Comparison of ENCODE assay signal across 13 cellular contexts in genomic region chr17:74519951-74520553, GRCh38. TPM values are rescaled to one million over a fixed set of nuclear protein-coding genes. Genes with fewer than 3 reads are reported as not detected.
DNase-seq lines count a peak whose midpoint lies in the region; ATAC-seq and TF ChIP-seq lines count a peak whose summit lies in the region.
"Had no signal": no experiment of that assay in that cellular context is flagged by ENCODE, and none has a peak within 500 bp of the region (broad histone marks: within the 10 kb centered on the region; RNA-seq: fewer than 3 reads in every experiment).

No MANE protein-coding gene starts in this region.

- H3K27me3 ChIP-seq in Peyer's patch, result no peaks in the 10 kb centered on the region
- H3K27me3 ChIP-seq in mesenchymal stem cell (ENCODE audit: control insufficient read depth in 1 of 2, insufficient read depth in 1 of 2, low read length in 2 of 2), result peaks cover 0 to 7% of the 10 kb centered on the region in 2 experiments

- no peak overlapping the region for H2BK12ac ChIP-seq in mesenchymal stem cell (ENCODE audit: low read length in 2 of 2)

- H3K4me3 ChIP-seq in Peyer's patch, result no peak overlapping the region
- no peak overlapping the region for H3K4me3 ChIP-seq in mesenchymal stem cell (ENCODE audit: insufficient read depth in 1 of 2, low read depth in 1 of 2, low read length in 2 of 2)

- no peak for TF ChIP-seq CTCF in Peyer's patch (IDR thresholded peaks at IDR 0.05)

- H2BK120ac ChIP-seq in mesenchymal stem cell (ENCODE audit: low read depth, low read length), result no peak overlapping the region

- H3K14ac ChIP-seq in mesenchymal stem cell (ENCODE audit: low read length in 2 of 2), result no peak overlapping the region

- H4K91ac ChIP-seq in mesenchymal stem cell (ENCODE audit: low read length), result no peak overlapping the region

- peak; percentile 77 for ATAC-seq in left ventricle myocardium superior
- peak; percentile 77 for ATAC-seq in stimulated activated naive CD8-positive, alpha-beta T cell treated with anti-CD3 and anti-CD28 coated beads, Interleukin-15, amount 100 ng/mL, for 72 hours
- ATAC-seq: esophagus mucosa had no signal

- DNase-seq in activated CD4-positive, alpha-beta memory T cell treated with anti-CD3 and anti-CD28 coated beads for 36 hours, result peak; percentile 58
- no peak for DNase-seq in activated CD4-positive, alpha-beta memory T cell treated with anti-CD3 and anti-CD28 coated beads, Interleukin-2, amount 10 ng/mL, durations not matched to agents 7 days and 5 days
- peak in 2 of 3 donors; percentile 67 to 69 for DNase-seq in Peyer's patch
- no peak for DNase-seq in left ventricle myocardium superior
- DNase-seq in stimulated activated naive CD8-positive, alpha-beta T cell treated with anti-CD3 and anti-CD28 coated beads, Interleukin-15, amount 100 ng/mL, for 72 hours, result peak in 1 of 2 donors; percentile 49
- no peak for DNase-seq in hypothalamus (lab: John Stamatoyannopoulos, UW)
- DNase-seq in mesenchymal stem cell, result no peak
- DNase-seq in cortex of kidney (lab: John Stamatoyannopoulos, UW), result no peak
- DNase-seq: MM.1S, WERI-Rb-1 had no signal

- H3K23ac ChIP-seq in mesenchymal stem cell (ENCODE audit: low read length in 2 of 2), result no peak overlapping the region

- intact Hi-C loops in activated CD4-positive, alpha-beta memory T cell treated with anti-CD3 and anti-CD28 coated beads for 36 hours (cut with micrococcal nuclease), result no loop called here
- intact Hi-C loops in left ventricle myocardium superior (cut with micrococcal nuclease), result no loop called here

- H3K9me3 ChIP-seq in Peyer's patch, result no peaks in the 10 kb centered on the region
- H3K9me3 ChIP-seq in mesenchymal stem cell (ENCODE audit: control insufficient read depth, low read length), result peaks cover 14% of the 10 kb centered on the region

- POLR2A ChIA-PET in activated CD4-positive, alpha-beta memory T cell treated with anti-CD3 and anti-CD28 coated beads for 36 hours (lab: Charles Lee), result no interaction called here
- POLR2A ChIA-PET in activated CD4-positive, alpha-beta memory T cell treated with anti-CD3 and anti-CD28 coated beads, Interleukin-2, amount 10 ng/mL, durations not matched to agents 7 days and 5 days (lab: Charles Lee), result no interaction called here

- CTCF ChIA-PET in activated CD4-positive, alpha-beta memory T cell treated with anti-CD3 and anti-CD28 coated beads for 36 hours (lab: Charles Lee), result interaction anchor here (0.8 to 0.9 kb wide), 2 partner anchors 17 to 152 kb away, joined by 3 to 5 read pairs; no protein-coding TSS in a partner anchor
- CTCF ChIA-PET in activated CD4-positive, alpha-beta memory T cell treated with anti-CD3 and anti-CD28 coated beads, Interleukin-2, amount 10 ng/mL, durations not matched to agents 7 days and 5 days (lab: Charles Lee), result interaction anchor here (1.1 kb wide), 1 partner anchor 214 kb away, joined by 4 read pairs; no protein-coding TSS in a partner anchor

- no peak overlapping the region for H3K9ac ChIP-seq in mesenchymal stem cell (ENCODE audit: low read length)

- peaks cover 13% of the 10 kb centered on the region for H3K9me3 Mint-ChIP-seq in activated CD4-positive, alpha-beta memory T cell treated with anti-CD3 and anti-CD28 coated beads for 36 hours
- H3K9me3 Mint-ChIP-seq in activated CD4-positive, alpha-beta memory T cell treated with anti-CD3 and anti-CD28 coated beads, Interleukin-2, amount 10 ng/mL, durations not matched to agents 7 days and 5 days, result peaks cover 4% of the 10 kb centered on the region
- peaks cover 16 to 32% of the 10 kb centered on the region in 2 donors for H3K9me3 Mint-ChIP-seq in stimulated activated naive CD8-positive, alpha-beta T cell treated with anti-CD3 and anti-CD28 coated beads, Interleukin-15, amount 100 ng/mL, for 72 hours

- H3K4me1 ChIP-seq in Peyer's patch (no peaks in the 10 kb centered on the region), mesenchymal stem cell (ENCODE audit: control insufficient read depth, insufficient read depth, low read depth, low read length) (no peaks in the 10 kb centered on the region)

- H2BK15ac ChIP-seq in mesenchymal stem cell (ENCODE audit: low read depth, poor library complexity, severe bottlenecking), result no peak overlapping the region

- no peak overlapping the region for H2BK5ac ChIP-seq in mesenchymal stem cell (ENCODE audit: low read depth, low read length, poor library complexity, severe bottlenecking)

- H3K27ac Mint-ChIP-seq in activated CD4-positive, alpha-beta memory T cell treated with anti-CD3 and anti-CD28 coated beads for 36 hours, result peak overlapping the region; percentile 65
- H3K27ac Mint-ChIP-seq in activated CD4-positive, alpha-beta memory T cell treated with anti-CD3 and anti-CD28 coated beads, Interleukin-2, amount 10 ng/mL, durations not matched to agents 7 days and 5 days, result no peak overlapping the region
- H3K27ac Mint-ChIP-seq in stimulated activated naive CD8-positive, alpha-beta T cell treated with anti-CD3 and anti-CD28 coated beads, Interleukin-15, amount 100 ng/mL, for 72 hours, result no peak overlapping the region

- no peak overlapping the region for H3K4ac ChIP-seq in mesenchymal stem cell (ENCODE audit: low read depth in 1 of 2, low read length in 2 of 2)

- no peak overlapping the region for H2AFZ ChIP-seq in mesenchymal stem cell (ENCODE audit: low read depth, low read length)

- no peak overlapping the region for H3K4me2 ChIP-seq in mesenchymal stem cell (ENCODE audit: low read length, poor library complexity, severe bottlenecking)

- no peak overlapping the region for H2AK5ac ChIP-seq in mesenchymal stem cell (ENCODE audit: low read length, severe bottlenecking)

- H3K4me3 Mint-ChIP-seq in activated CD4-positive, alpha-beta memory T cell treated with anti-CD3 and anti-CD28 coated beads for 36 hours, result no peak overlapping the region
- no peak overlapping the region for H3K4me3 Mint-ChIP-seq in activated CD4-positive, alpha-beta memory T cell treated with anti-CD3 and anti-CD28 coated beads, Interleukin-2, amount 10 ng/mL, durations not matched to agents 7 days and 5 days
- no peak overlapping the region for H3K4me3 Mint-ChIP-seq in stimulated activated naive CD8-positive, alpha-beta T cell treated with anti-CD3 and anti-CD28 coated beads, Interleukin-15, amount 100 ng/mL, for 72 hours

- H3K79me1 ChIP-seq in mesenchymal stem cell (replicated peaks; ENCODE audit: low read length, poor library complexity, severe bottlenecking), result no peaks in the 10 kb centered on the region

- no peak overlapping the region for H4K8ac ChIP-seq in mesenchymal stem cell (ENCODE audit: low read length)

- H3K36me3 ChIP-seq in Peyer's patch, result no peaks in the 10 kb centered on the region
- H3K36me3 ChIP-seq in mesenchymal stem cell (ENCODE audit: control insufficient read depth in 1 of 2, insufficient read depth in 2 of 2, low read depth in 1 of 2, low read length in 2 of 2), result no peaks in the 10 kb centered on the region
- H3K36me3 ChIP-seq: WERI-Rb-1 had no signal

- peaks cover 14% of the 10 kb centered on the region for H3K4me1 Mint-ChIP-seq in activated CD4-positive, alpha-beta memory T cell treated with anti-CD3 and anti-CD28 coated beads for 36 hours (ENCODE audit: low read depth)
- peaks cover 12% of the 10 kb centered on the region for H3K4me1 Mint-ChIP-seq in activated CD4-positive, alpha-beta memory T cell treated with anti-CD3 and anti-CD28 coated beads, Interleukin-2, amount 10 ng/mL, durations not matched to agents 7 days and 5 days
- peaks cover 29% of the 10 kb centered on the region for H3K4me1 Mint-ChIP-seq in stimulated activated naive CD8-positive, alpha-beta T cell treated with anti-CD3 and anti-CD28 coated beads, Interleukin-15, amount 100 ng/mL, for 72 hours

- no peak for TF ChIP-seq POLR2A in Peyer's patch (IDR thresholded peaks at IDR 0.05)

- peak overlapping the region in 3 of 4 donors; percentile 39 to 68 (median 58) for H3K27ac ChIP-seq in Peyer's patch
- no peak overlapping the region for H3K27ac ChIP-seq in mesenchymal stem cell (ENCODE audit: low read length, poor library complexity, severe bottlenecking)
- H3K27ac ChIP-seq: WERI-Rb-1 had no signal

- H3K18ac ChIP-seq in mesenchymal stem cell (ENCODE audit: low read depth in 1 of 2, low read length in 2 of 2), result no peak overlapping the region

- WGBS in mesenchymal stem cell, result 93% methylated on average over 4 of the region's 4 CpGs

- peaks cover 36% of the 10 kb centered on the region for H3K27me3 Mint-ChIP-seq in activated CD4-positive, alpha-beta memory T cell treated with anti-CD3 and anti-CD28 coated beads for 36 hours
- peaks cover 16% of the 10 kb centered on the region for H3K27me3 Mint-ChIP-seq in activated CD4-positive, alpha-beta memory T cell treated with anti-CD3 and anti-CD28 coated beads, Interleukin-2, amount 10 ng/mL, durations not matched to agents 7 days and 5 days
- peaks cover 42% of the 10 kb centered on the region for H3K27me3 Mint-ChIP-seq in stimulated activated naive CD8-positive, alpha-beta T cell treated with anti-CD3 and anti-CD28 coated beads, Interleukin-15, amount 100 ng/mL, for 72 hours

- no peaks in the 10 kb centered on the region for H3K36me3 Mint-ChIP-seq in activated CD4-positive, alpha-beta memory T cell treated with anti-CD3 and anti-CD28 coated beads for 36 hours
- H3K36me3 Mint-ChIP-seq in activated CD4-positive, alpha-beta memory T cell treated with anti-CD3 and anti-CD28 coated beads, Interleukin-2, amount 10 ng/mL, durations not matched to agents 7 days and 5 days (ENCODE audit: low read depth), result no peaks in the 10 kb centered on the region

RNA-seq across cellular contexts. Expression of gene CD300LB, which starts 11.2 kb away (rescaled TPM):
- not detected for total RNA-seq in activated CD4-positive, alpha-beta memory T cell treated with anti-CD3 and anti-CD28 coated beads for 36 hours
- not detected for total RNA-seq in activated CD4-positive, alpha-beta memory T cell treated with anti-CD3 and anti-CD28 coated beads, Interleukin-2, amount 10 ng/mL, durations not matched to agents 7 days and 5 days
- not detected for total RNA-seq in Peyer's patch
- total RNA-seq in left ventricle myocardium superior, result 0.25 TPM
- polyA plus RNA-seq in mesenchymal stem cell (2013, experiment 1 of 2), result not detected
- not detected for polyA plus RNA-seq in mesenchymal stem cell (2013, experiment 2 of 2)
- total RNA-seq: esophagus mucosa had no signal

RNA-seq across cellular contexts. Expression of gene CD300C, which starts 25.9 kb away (rescaled TPM):
- under 1 TPM in 1 of 2 experiments, not detected in 1; 0.14 TPM for total RNA-seq in activated CD4-positive, alpha-beta memory T cell treated with anti-CD3 and anti-CD28 coated beads for 36 hours
- total RNA-seq in activated CD4-positive, alpha-beta memory T cell treated with anti-CD3 and anti-CD28 coated beads, Interleukin-2, amount 10 ng/mL, durations not matched to agents 7 days and 5 days, result 1 to 10 TPM; 3.9 to 4.1 TPM
- total RNA-seq in Peyer's patch (not detected), left ventricle myocardium superior (0.82 TPM)
- not detected for polyA plus RNA-seq in mesenchymal stem cell (2013, experiment 1 of 2)
- not detected for polyA plus RNA-seq in mesenchymal stem cell (2013, experiment 2 of 2)

RNA-seq across cellular contexts. Expression of gene CD300H, which starts 47.3 kb away (rescaled TPM):
- total RNA-seq in activated CD4-positive, alpha-beta memory T cell treated with anti-CD3 and anti-CD28 coated beads for 36 hours, result not detected
- total RNA-seq in activated CD4-positive, alpha-beta memory T cell treated with anti-CD3 and anti-CD28 coated beads, Interleukin-2, amount 10 ng/mL, durations not matched to agents 7 days and 5 days, result not detected
- total RNA-seq in Peyer's patch (not detected), left ventricle myocardium superior (not detected)
- not detected for polyA plus RNA-seq in mesenchymal stem cell (2013, experiment 1 of 2)
- polyA plus RNA-seq in mesenchymal stem cell (2013, experiment 2 of 2), result not detected
- total RNA-seq: aorta, esophagus mucosa, left colon had no signal
- polyA plus RNA-seq: aorta had no signal

RNA-seq across cellular contexts. Expression of gene CD300A, which starts 53.6 kb away (rescaled TPM):
- 10 to 100 TPM; 11.3 to 12.3 TPM for total RNA-seq in activated CD4-positive, alpha-beta memory T cell treated with anti-CD3 and anti-CD28 coated beads for 36 hours
- 10 to 100 TPM; 69.5 to 74.2 TPM for total RNA-seq in activated CD4-positive, alpha-beta memory T cell treated with anti-CD3 and anti-CD28 coated beads, Interleukin-2, amount 10 ng/mL, durations not matched to agents 7 days and 5 days
- total RNA-seq in Peyer's patch (10 to 100 TPM in 1 of 4 donors, 1 to 10 TPM in 3; 1.1 to 61.1 (median 6.8) TPM), left ventricle myocardium superior (1.9 TPM)
- not detected for polyA plus RNA-seq in mesenchymal stem cell (2013, experiment 1 of 2)
- not detected for polyA plus RNA-seq in mesenchymal stem cell (2013, experiment 2 of 2)

Comparison
In these comparisons a context has a peak if more than half of its experiments do, and no peak if none do; other contexts are left out.
1. DNase-seq: peak in activated CD4-positive, alpha-beta memory T cell treated with anti-CD3 and anti-CD28 coated beads for 36 hours (single experiment) and Peyer's patch (2 of 3); none in activated CD4-positive, alpha-beta memory T cell treated with anti-CD3 and anti-CD28 coated beads, Interleukin-2, amount 10 ng/mL, durations not matched to agents 7 days and 5 days (single experiment), left ventricle myocardium superior (single experiment), hypothalamus (0 of 51), mesenchymal stem cell (single experiment) and cortex of kidney (single experiment).